In the genomic region with DNA sequence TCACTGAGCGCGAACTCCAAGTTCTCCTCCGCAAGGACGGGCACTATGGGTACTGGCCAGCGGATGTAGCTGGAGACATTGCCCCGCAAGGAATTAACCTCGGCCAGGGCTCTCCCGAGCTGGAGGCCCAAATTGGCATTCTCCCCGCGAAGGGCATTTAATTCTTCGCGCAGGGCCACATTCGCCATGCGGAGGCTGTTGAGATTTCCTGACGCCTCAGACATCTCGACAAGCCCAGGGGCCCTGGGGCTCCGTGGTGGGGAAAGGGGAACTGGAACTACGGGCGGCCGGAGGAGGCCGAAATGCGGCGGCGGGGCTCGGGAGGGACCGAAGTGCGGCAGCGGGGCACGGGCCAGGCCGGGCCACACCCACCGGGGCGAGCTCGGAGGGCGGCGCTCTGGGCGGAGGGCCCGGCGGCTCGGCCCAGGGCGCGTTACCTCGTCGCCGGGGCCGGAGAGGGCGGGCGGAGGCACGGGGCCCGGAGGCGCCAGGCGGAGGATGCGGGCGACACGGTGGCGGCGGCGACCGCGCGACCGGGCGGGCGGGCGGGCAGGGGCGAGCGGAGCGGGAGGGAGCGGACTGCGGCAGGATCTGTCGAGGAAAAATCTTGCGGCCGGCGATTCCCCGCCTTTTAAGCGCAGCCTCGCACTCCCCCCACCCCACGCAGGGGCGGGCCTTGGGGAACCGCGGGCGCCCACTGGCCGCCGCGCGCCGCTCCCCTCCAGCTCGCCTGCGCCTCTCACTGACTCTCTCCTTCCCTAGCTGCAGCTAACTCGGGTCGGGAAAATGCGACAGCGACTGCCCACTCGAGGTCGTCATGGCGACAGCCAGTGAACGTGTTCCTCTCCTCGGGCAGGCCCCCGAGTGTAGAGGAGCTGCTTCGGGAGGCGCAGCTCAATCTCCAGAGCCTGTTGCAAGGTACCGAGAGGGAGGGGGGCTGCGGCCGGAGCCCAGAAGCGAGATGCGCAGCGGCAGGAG, we compare ENCODE assay signal across 9 cellular contexts. TPM values are rescaled to one million over a fixed set of nuclear protein-coding genes. Genes with fewer than 3 reads are reported as not detected.
DNase-seq lines count a peak whose midpoint lies in the region; ATAC-seq and TF ChIP-seq lines count a peak whose summit lies in the region.
"Had no signal": no experiment of that assay in that cellular context is flagged by ENCODE, and none has a peak within 500 bp of the region (broad histone marks: within the 10 kb centered on the region; RNA-seq: fewer than 3 reads in every experiment).

A gene (minus strand): TSS at position 599 of the 978 bp plus-strand sequence.

- peaks cover 0 to 12% of the 10 kb centered on the region in 2 donors for H3K27me3 Mint-ChIP-seq in CD8-positive, alpha-beta memory T cell

- H3K27ac Mint-ChIP-seq in CD8-positive, alpha-beta memory T cell, result peak within 1 kb of the TSS; percentile 32 to 93 (median 74)

- H3K9me3 Mint-ChIP-seq in CD8-positive, alpha-beta memory T cell, result no peaks in the 10 kb centered on the region

- CTCF ChIA-PET in CD8-positive, alpha-beta memory T cell (lab: Charles Lee), result interaction anchor here (0.7 to 9.9 kb wide), 6 partner anchors 12 to 133 kb away, joined by 3 to 135 read pairs (median 4); no protein-coding TSS in a partner anchor

- peak; percentile 60 for ATAC-seq in GM21526 (IDR thresholded peaks at IDR 0.05; ENCODE audit: low FRiP score, unreplicated experiment)

- TF ChIP-seq CTCF in ascending aorta (IDR thresholded peaks at IDR 0.05) (peak in 1 of 3 experiments; percentile 9), left ventricle myocardium inferior (IDR thresholded peaks at IDR 0.05; ENCODE audit: borderline replicate concordance) (no peak)

- peak; percentile 33 to 81 (median 55) for DNase-seq in CD8-positive, alpha-beta memory T cell
- DNase-seq in MV-4-11 (lab: John Stamatoyannopoulos, UW), result peak; percentile 65
- DNase-seq in SW480 (ENCODE audit: low spot score), result peak; percentile 80
- peak; percentile 69 to 95 for DNase-seq in ascending aorta (ENCODE audit: low spot score in 2 of 2)
- DNase-seq in left ventricle myocardium inferior, result peak; percentile 84
- peak; percentile 76 to 99 (median 89) for DNase-seq in posterior cingulate gyrus
- peak; percentile 85 for DNase-seq in ureter (ENCODE audit: low spot score)

- no peaks in the 10 kb centered on the region for H3K27me3 ChIP-seq in CD8-positive, alpha-beta memory T cell (ENCODE audit: insufficient read depth, low read length, poor library complexity, severe bottlenecking)
- H3K27me3 ChIP-seq in ascending aorta, result no peaks in the 10 kb centered on the region
- no peaks in the 10 kb centered on the region for H3K27me3 ChIP-seq in left ventricle myocardium inferior (ENCODE audit: low read depth)

- peak within 1 kb of the TSS; percentile 41 for H3K4me3 ChIP-seq in CD8-positive, alpha-beta memory T cell (ENCODE audit: low read length)
- H3K4me3 ChIP-seq in ascending aorta, result peak within 1 kb of the TSS; percentile 47 to 61
- H3K4me3 ChIP-seq in left ventricle myocardium inferior, result peak within 1 kb of the TSS; percentile 67

- no peaks in the 10 kb centered on the region for H3K4me1 ChIP-seq in CD8-positive, alpha-beta memory T cell (ENCODE audit: insufficient read depth, low read length)
- H3K4me1 ChIP-seq in ascending aorta (no peaks in the 10 kb centered on the region), left ventricle myocardium inferior (peaks cover 22% of the 10 kb centered on the region)

- H3K4me1 Mint-ChIP-seq in CD8-positive, alpha-beta memory T cell, result peaks cover 7 to 14% (median 10%) of the 10 kb centered on the region in 3 donors

- peak within 1 kb of the TSS; percentile 65 to 89 (median 81) for H3K4me3 Mint-ChIP-seq in CD8-positive, alpha-beta memory T cell

- POLR2A ChIA-PET in CD8-positive, alpha-beta memory T cell (lab: Charles Lee), result interaction anchor here (0.5 to 1.6 kb wide), 6 partner anchors 13 to 145 kb away, joined by 3 to 10 read pairs (median 4); a partner anchor contains a TSS

- intact Hi-C loops in ascending aorta (cut with DNase I), result loop anchor here (1.0 to 5.0 kb wide), 3 partner anchors 50 to 146 kb away; a partner anchor contains a TSS
- intact Hi-C loops in left ventricle myocardium inferior (cut with micrococcal nuclease), result loop anchor here (10.0 kb wide), 1 partner anchor 227 kb away; no protein-coding TSS in a partner anchor
- intact Hi-C loops in posterior cingulate gyrus (cut with DNase I), result loop anchor here (1.0 to 5.0 kb wide), 2 partner anchors 51 to 113 kb away; a partner anchor contains a TSS

- H3K36me3 ChIP-seq in CD8-positive, alpha-beta memory T cell (ENCODE audit: insufficient read depth, low read length), result no peaks in the 10 kb centered on the region
- H3K36me3 ChIP-seq in ascending aorta, result no peaks in the 10 kb centered on the region
- H3K36me3 ChIP-seq in left ventricle myocardium inferior, result no peaks in the 10 kb centered on the region

- no peak within 1 kb of the TSS for H3K27ac ChIP-seq in CD8-positive, alpha-beta memory T cell (ENCODE audit: low read depth, low read length)
- H3K27ac ChIP-seq in ascending aorta (peak within 1 kb of the TSS; percentile 44 to 76), left ventricle myocardium inferior (replicated peaks) (peak within 1 kb of the TSS; percentile 77)

- no peaks in the 10 kb centered on the region for H3K9me3 ChIP-seq in CD8-positive, alpha-beta memory T cell (ENCODE audit: low read length)
- H3K9me3 ChIP-seq in ascending aorta, result no peaks in the 10 kb centered on the region
- H3K9me3 ChIP-seq in left ventricle myocardium inferior (replicated peaks), result no peaks in the 10 kb centered on the region

- no peaks in the 10 kb centered on the region for H3K36me3 Mint-ChIP-seq in CD8-positive, alpha-beta memory T cell

RNA-seq across cellular contexts. Expression of the gene that starts here (rescaled TPM):
- 1 to 10 TPM in 1 of 2 experiments, under 1 TPM in 1; 1.00 to 1.0 TPM for total RNA-seq in CD8-positive, alpha-beta memory T cell
- polyA plus RNA-seq in CD8-positive, alpha-beta memory T cell, result 0.55 TPM
- 17.1 TPM for total RNA-seq in ascending aorta
- 2.6 TPM for total RNA-seq in left ventricle myocardium inferior
- 9.8 TPM for total RNA-seq in ureter
- total RNA-seq: HT1080 had no signal
